14 cellular contexts compared by ENCODE assay signal in genomic region chr6:44258325-44258863, GRCh38. TPM values are rescaled to one million over a fixed set of nuclear protein-coding genes. Genes with fewer than 3 reads are reported as not detected.
DNase-seq lines count a peak whose midpoint lies in the region; ATAC-seq and TF ChIP-seq lines count a peak whose summit lies in the region.
"Had no signal": no experiment of that assay in that cellular context is flagged by ENCODE, and none has a peak within 500 bp of the region (broad histone marks: within the 10 kb centered on the region; RNA-seq: fewer than 3 reads in every experiment).

No MANE protein-coding gene starts in this region.

- H3K27ac ChIP-seq in C4-2B, result peak overlapping the region; percentile 97
- no peak overlapping the region for H3K27ac ChIP-seq in GM23338 (ENCODE audit: low read depth)
- H3K27ac ChIP-seq: cardiac muscle cell had no signal

- peak overlapping the region; percentile 94 for H3K9ac ChIP-seq in adipocyte (ENCODE audit: low read length)

- no peaks in the 10 kb centered on the region for H3K9me2 ChIP-seq in GM23338 (ENCODE audit: insufficient read depth)

- ATAC-seq in GM23338, result no peak
- no peak for ATAC-seq in left cardiac atrium

- no peak for DNase-seq in GM23338 (ENCODE audit: low spot score)
- no peak for DNase-seq in adipocyte (ENCODE audit: low read depth)
- DNase-seq in NCI-H774 (lab: John Stamatoyannopoulos, UW), result no peak
- DNase-seq in NCI-H2107 treated with DMSO at 0.1 percent for 48 hours (lab: John Stamatoyannopoulos, UW; ENCODE audit: unreplicated experiment), result no peak
- DNase-seq in left cardiac atrium, result no peak
- no peak for DNase-seq in pons (ENCODE audit: low spot score)
- DNase-seq: activated CD4-positive, alpha-beta T cell treated with anti-CD3 and anti-CD28 coated beads for 4 hours; HCEC 1CT; NCI-H1694 treated with DMSO at 0.1 percent for 48 hours; stimulated activated CD4-positive, alpha-beta T cell treated with anti-CD3 and anti-CD28 coated beads, Interleukin-1b, Interleukin-23, amount 100 ng/mL, for 48 hours; thyroid gland had no signal

- H3K4me3 ChIP-seq in GM23338, result no peak overlapping the region
- H3K4me3 ChIP-seq in adipocyte (ENCODE audit: low read length), result no peak overlapping the region

- peaks cover 6% of the 10 kb centered on the region for H3K4me1 ChIP-seq in GM23338 (ENCODE audit: insufficient read depth)
- H3K4me1 ChIP-seq in adipocyte (ENCODE audit: control insufficient read depth, insufficient read depth, low read length), result peaks cover 21% of the 10 kb centered on the region

- H4K20me1 ChIP-seq in GM23338 (replicated peaks; ENCODE audit: insufficient read depth), result peaks cover 7% of the 10 kb centered on the region; the same call in 1 of the 2 replicates

- H3K79me2 ChIP-seq in GM23338 (replicated peaks; ENCODE audit: insufficient read depth), result peaks cover 15% of the 10 kb centered on the region; the same call in 1 of the 2 replicates

- peaks cover 50% of the 10 kb centered on the region for H3K4me1 Mint-ChIP-seq in GM23338
- H3K4me1 Mint-ChIP-seq in nephron, result peaks cover 40% of the 10 kb centered on the region

- TF ChIP-seq CTCF in C4-2B (conservative IDR thresholded peaks at IDR 0.05) (no peak), GM23338 (conservative IDR thresholded peaks at IDR 0.05; ENCODE audit: low read depth in 2 of 2) (no peak), nephron (IDR thresholded peaks at IDR 0.05; ENCODE audit: unreplicated experiment in 3 of 3) (no peak)

- H3K4me3 Mint-ChIP-seq in GM23338 (peak overlapping the region; percentile 78), nephron (peak overlapping the region; percentile 87 to 93 (median 90))

- H3F3A ChIP-seq in GM23338 (replicated peaks; ENCODE audit: low read depth), result peaks cover 32% of the 10 kb centered on the region

- H3K27ac Mint-ChIP-seq in GM23338, result no peak overlapping the region
- H3K27ac Mint-ChIP-seq in nephron, result peak overlapping the region; percentile 84 to 93 (median 91)

- H3K36me3 ChIP-seq in GM23338 (ENCODE audit: insufficient read depth) (peaks cover 10% of the 10 kb centered on the region), adipocyte (ENCODE audit: control insufficient read depth, insufficient read depth, low read length, severe bottlenecking) (peaks cover 26% of the 10 kb centered on the region)

- H3K4me2 ChIP-seq in GM23338, result peak overlapping the region; percentile 81

- intact Hi-C loops in left cardiac atrium (cut with DNase I), result no loop called here

- H3K27me3 Mint-ChIP-seq in GM23338 (ENCODE audit: insufficient read depth, low read depth, poor library complexity) (peaks cover 47% of the 10 kb centered on the region), nephron (ENCODE audit: low read depth) (no peaks in the 10 kb centered on the region)

- H3K9me3 Mint-ChIP-seq in GM23338, result peaks cover 7% of the 10 kb centered on the region
- H3K9me3 Mint-ChIP-seq in nephron, result no peaks in the 10 kb centered on the region

- no peaks in the 10 kb centered on the region for H3K9me3 ChIP-seq in adipocyte (ENCODE audit: control insufficient read depth, low read length)
- H3K9me3 ChIP-seq: thyroid gland had no signal

- H3K27me3 ChIP-seq in GM23338 (ENCODE audit: insufficient read depth) (no peaks in the 10 kb centered on the region), adipocyte (replicated peaks; ENCODE audit: control insufficient read depth, insufficient read depth, low read length) (no peaks in the 10 kb centered on the region)
- H3K27me3 ChIP-seq: cardiac muscle cell, thyroid gland had no signal

- no peak overlapping the region for H2AFZ ChIP-seq in GM23338

- peaks cover 49% of the 10 kb centered on the region for H3K36me3 Mint-ChIP-seq in GM23338 (ENCODE audit: low read depth)
- peaks cover 25% of the 10 kb centered on the region for H3K36me3 Mint-ChIP-seq in nephron (ENCODE audit: low read depth)

TF ChIP-seq in GM23338, 12 proteins besides CTCF, POLR2A, EP300 and RAD21 (continues in another document):
- TF ChIP-seq ETS1 (IDR thresholded peaks at IDR 0.05), result no peak
- no peak for TF ChIP-seq EZH2phosphoT487 (IDR thresholded peaks at IDR 0.05; ENCODE audit: unreplicated experiment)
- TF ChIP-seq NANOG (IDR thresholded peaks at IDR 0.05; ENCODE audit: borderline replicate concordance), result no peak
- no peak for TF ChIP-seq REST (IDR thresholded peaks at IDR 0.05; ENCODE audit: unreplicated experiment)

RNA-seq across cellular contexts. Expression of gene SLC35B2, which starts 1.1 kb away (rescaled TPM):
- total RNA-seq in GM23338 (2014; rRNA removed; shearing (Covaris generic)), result 30.5 and 30.9 TPM in 2 replicates
- 14.0 and 14.7 TPM in 2 replicates for polyA plus RNA-seq in GM23338 (2016; fragmentation: Nextera tagmentation; extraction: Ambion mirVana)
- total RNA-seq in left cardiac atrium, result 10 to 100 TPM; 23.3 to 29.9 TPM

RNA-seq across cellular contexts. Expression of gene NFKBIE, which starts 7.0 kb away (rescaled TPM):
- total RNA-seq in GM23338 (2014; rRNA removed; shearing (Covaris generic)), result 19.8 and 25.9 TPM in 2 replicates
- polyA plus RNA-seq in GM23338 (2016; fragmentation: Nextera tagmentation; extraction: Ambion mirVana), result 12.8 and 14.6 TPM in 2 replicates
- 1 to 10 TPM; 3.8 to 5.8 TPM for total RNA-seq in left cardiac atrium

RNA-seq across cellular contexts. Expression of gene HSP90AB1, which starts 11.5 kb away (rescaled TPM):
- 2,361 and 2,444 TPM in 2 replicates for total RNA-seq in GM23338 (2014; rRNA removed; shearing (Covaris generic))
- polyA plus RNA-seq in GM23338 (2016; fragmentation: Nextera tagmentation; extraction: Ambion mirVana), result 1,345 and 1,425 TPM in 2 replicates
- 100 to 1,000 TPM; 657 to 662 TPM for total RNA-seq in left cardiac atrium

RNA-seq across cellular contexts. Expression of gene TMEM151B, which starts 11.9 kb away (rescaled TPM):
- total RNA-seq in GM23338 (2014; rRNA removed; shearing (Covaris generic)), result 11.5 and 14.6 TPM in 2 replicates
- 0.91 and 1.5 TPM in 2 replicates for polyA plus RNA-seq in GM23338 (2016; fragmentation: Nextera tagmentation; extraction: Ambion mirVana)
- total RNA-seq in left cardiac atrium, result under 1 TPM in 1 of 2 donors, not detected in 1; 0.05 TPM
- total RNA-seq: thyroid gland had no signal

RNA-seq across cellular contexts. Expression of gene SLC29A1, which starts 35.0 kb away (rescaled TPM):
- total RNA-seq in GM23338 (2014; rRNA removed; shearing (Covaris generic)), result 149 and 169 TPM in 2 replicates
- 67.6 and 73.1 TPM in 2 replicates for polyA plus RNA-seq in GM23338 (2016; fragmentation: Nextera tagmentation; extraction: Ambion mirVana)
- 100 to 1,000 TPM; 115 to 130 TPM for total RNA-seq in left cardiac atrium
